Comparison of ENCODE assay signal across 14 cellular contexts in the genomic region with DNA sequence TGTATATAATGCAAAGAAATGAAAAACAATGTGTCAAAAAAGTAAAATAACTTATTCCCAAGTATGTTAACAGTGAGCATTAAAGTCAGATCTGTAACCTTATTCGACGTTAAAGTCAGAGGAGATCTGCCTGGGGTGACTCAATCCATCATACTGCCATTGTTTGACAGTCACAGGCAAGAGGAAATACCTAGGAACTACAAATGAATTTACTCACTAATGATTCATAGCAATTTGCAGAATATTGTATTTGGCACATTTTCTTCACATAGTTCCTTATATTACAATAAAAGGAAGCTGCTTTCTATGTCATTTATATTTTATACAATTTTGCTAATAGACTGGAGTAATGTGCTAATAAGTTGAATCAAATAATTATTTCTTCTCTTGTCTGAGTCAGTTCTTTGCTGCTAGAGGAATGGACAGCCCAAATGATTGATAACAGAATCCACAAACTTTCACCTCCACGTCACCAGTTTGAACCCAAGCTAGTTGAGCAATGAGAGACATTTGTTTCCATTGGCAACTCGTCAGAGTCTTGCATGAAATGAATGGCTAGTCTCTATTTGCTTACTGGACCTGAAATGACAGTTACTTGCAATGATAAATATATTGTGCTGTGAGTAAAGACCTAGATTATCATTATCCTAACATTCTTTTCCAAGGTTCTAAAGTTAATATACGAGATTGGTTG. TPM values are rescaled to one million over a fixed set of nuclear protein-coding genes. Genes with fewer than 3 reads are reported as not detected.
DNase-seq lines count a peak whose midpoint lies in the region; ATAC-seq and TF ChIP-seq lines count a peak whose summit lies in the region.
"Had no signal": no experiment of that assay in that cellular context is flagged by ENCODE, and none has a peak within 500 bp of the region (broad histone marks: within the 10 kb centered on the region; RNA-seq: fewer than 3 reads in every experiment).

No MANE protein-coding gene starts in this region.

- H4K20me1 ChIP-seq in GM23248 (ENCODE audit: insufficient read depth): no peaks in the 10 kb centered on the region

- ATAC-seq in RWPE2 (ENCODE audit: low read depth): peak; percentile 95
- ATAC-seq in esophagus mucosa: peak; percentile 60
- no peak for ATAC-seq in HG03280 (IDR thresholded peaks at IDR 0.05; ENCODE audit: unreplicated experiment)
- ATAC-seq: body of pancreas had no signal

- H3K9me2 ChIP-seq in GM23248 (ENCODE audit: insufficient read depth): no peaks in the 10 kb centered on the region

- no peak overlapping the region for H3K4me2 ChIP-seq in GM23248 (ENCODE audit: unreplicated experiment)

- in situ Hi-C loops in GM23248 (cut with MboI): no loop called here

- no peak for TF ChIP-seq CTCF in RWPE2 (IDR thresholded peaks at IDR 0.05; ENCODE audit: poor library complexity, severe bottlenecking)

- H3K27me3 ChIP-seq in GM23248 (replicated peaks; ENCODE audit: insufficient read depth) (no peaks in the 10 kb centered on the region), RWPE2 (ENCODE audit: insufficient read depth, poor library complexity, severe bottlenecking) (no peaks in the 10 kb centered on the region)
- H3K27me3 ChIP-seq: body of pancreas had no signal

- WGBS in GM23248 (ENCODE audit: low coverage in 1 of 2, low lambda C conversion rate in 2 of 2, missing lambda C conversion rate in 2 of 2), 2 experiments: 18% methylated on average over 5 of the region's 5 CpGs

- H2AFZ ChIP-seq in GM23248: no peak overlapping the region

- H3K4me3 ChIP-seq in GM23248 (no peak overlapping the region), RWPE2 (ENCODE audit: severe bottlenecking) (no peak overlapping the region)
- H3K4me3 ChIP-seq: body of pancreas had no signal

- H3K27ac ChIP-seq in GM23248: no peak overlapping the region
- H3K27ac ChIP-seq in RWPE2 (ENCODE audit: poor library complexity, severe bottlenecking): peak overlapping the region; percentile 45
- H3K27ac ChIP-seq: body of pancreas had no signal

- no peaks in the 10 kb centered on the region for H3K79me2 ChIP-seq in GM23248 (ENCODE audit: insufficient read depth)

- H3K4me1 ChIP-seq in GM23248 (ENCODE audit: insufficient read depth) (no peaks in the 10 kb centered on the region), RWPE2 (ENCODE audit: insufficient read depth, poor library complexity, severe bottlenecking) (peaks cover 21% of the 10 kb centered on the region)
- H3K4me1 ChIP-seq: body of pancreas had no signal

- no peaks in the 10 kb centered on the region for H3F3A ChIP-seq in GM23248 (ENCODE audit: insufficient read depth)

- no peaks in the 10 kb centered on the region for H3K9me3 ChIP-seq in GM23248 (ENCODE audit: low read depth)
- H3K9me3 ChIP-seq in RWPE2 (ENCODE audit: severe bottlenecking): no peaks in the 10 kb centered on the region
- H3K9me3 ChIP-seq: body of pancreas had no signal

- H3K36me3 ChIP-seq in GM23248 (ENCODE audit: low read depth): no peaks in the 10 kb centered on the region
- H3K36me3 ChIP-seq in RWPE2 (ENCODE audit: low read depth): no peaks in the 10 kb centered on the region

- no peak overlapping the region for H3K9ac ChIP-seq in GM23248

- DNase-seq in GM23248: peak; percentile 8
- DNase-seq in RWPE2 (ENCODE audit: low spot score): no peak
- peak; percentile 29 for DNase-seq in pulmonary artery endothelial cell (ENCODE audit: low read depth, low spot score)
- DNase-seq in NCI-H2029 treated with DMSO at 0.1 percent for 48 hours (lab: John Stamatoyannopoulos, UW): no peak
- no peak for DNase-seq in AG08395 (ENCODE audit: low spot score)
- no peak for DNase-seq in NOMO-1 treated with dmso at 0.1 percent for 144 hours (lab: John Stamatoyannopoulos, UW; ENCODE audit: unreplicated experiment)
- DNase-seq: activated CD4-positive, alpha-beta T cell treated with anti-CD3 and anti-CD28 coated beads, Interleukin-2, amount 10 ng/mL, durations not matched to agents 7 days and 5 days; body of pancreas; CD4-positive, CD25-positive, alpha-beta regulatory T cell; NCI-H2171 treated with DMSO at 0.1 percent for 48 hours; OCI-M1; T-helper 2 cell had no signal

RNA-seq across cellular contexts. Expression of a gene that starts 48.5 kb away (rescaled TPM):
- 63.0 and 80.5 TPM in 2 replicates for total RNA-seq in GM23248 (2014; rRNA removed; shearing (Covaris generic))
- polyA plus RNA-seq in GM23248 (2016; fragmentation: Nextera tagmentation; extraction: Ambion mirVana): 45.3 and 48.7 TPM in 2 replicates
- total RNA-seq in esophagus mucosa (19.9 TPM), pulmonary artery endothelial cell (34.0 and 35.9 TPM in 2 replicates)

Comparison
In these comparisons a context has a peak if more than half of its experiments do, and no peak if none do; other contexts are left out.
1. DNase-seq: peak in GM23248 (single experiment) and pulmonary artery endothelial cell (single experiment); none in RWPE2 (single experiment), NCI-H2029 treated with DMSO at 0.1 percent for 48 hours (single experiment), AG08395 (single experiment) and NOMO-1 treated with dmso at 0.1 percent for 144 hours (single experiment).